11 cellular contexts compared by ENCODE assay signal in genomic region chr10:14555806-14556205, GRCh38.
DNase-seq lines count a peak whose midpoint lies in the region; ATAC-seq, FAIRE-seq and TF ChIP-seq lines count a peak whose summit lies in the region.
"Had no signal": no experiment of that assay in that cellular context is flagged by ENCODE, and none has a peak within 500 bp of the region (broad histone marks: within the 10 kb centered on the region; RNA-seq: fewer than 3 reads in every experiment).

No MANE protein-coding gene starts in this region.

- no peak for TF ChIP-seq RAD21 in GM12878 (IDR thresholded peaks at IDR 0.05; ENCODE audit: insufficient read depth, low read depth, low read length)

- H3K36me3 ChIP-seq in BLaER1 (peaks cover 44% of the 10 kb centered on the region), GM12878 (ENCODE audit: control insufficient read depth in 2 of 2, insufficient read depth in 2 of 2, low read length in 1 of 2) (peaks cover 11% of the 10 kb centered on the region in 2 experiments; a peak in 3 of 4 replicates), mucosa of stomach (ENCODE audit: control insufficient read depth, insufficient read depth, low read length) (no peaks in the 10 kb centered on the region)

- H3K4me3 ChIP-seq in BLaER1 (no peak overlapping the region), HL-60 (replicated peaks; ENCODE audit: insufficient read depth, low read length) (no peak overlapping the region), GM12878 (no peak overlapping the region), mucosa of stomach (ENCODE audit: low read length) (no peak overlapping the region)

- H3K27me3 ChIP-seq in BLaER1 (no peaks in the 10 kb centered on the region), HL-60 (ENCODE audit: insufficient read depth, poor library complexity, severe bottlenecking) (no peaks in the 10 kb centered on the region), GM12878 (replicated peaks in 1 of 2; ENCODE audit: control insufficient read depth in 2 of 2, insufficient read depth in 2 of 2, low read length in 1 of 2) (no peaks in the 10 kb centered on the region), mucosa of stomach (ENCODE audit: control insufficient read depth, insufficient read depth, low read length) (no peaks in the 10 kb centered on the region)

- RAD21 ChIA-PET in GM12878 (lab: Charles Lee; ENCODE audit: unreplicated experiment) = interaction anchor here (0.9 to 1.2 kb wide), 2 partner anchors 33 to 282 kb away, joined by 3 read pairs; partner anchors contain the start of genes HSPA14 and MSANTD7

- in situ Hi-C loops in GM12878 (cut with MboI) = no loop called here
- in situ Hi-C loops in GM13976 (cut with MboI; ENCODE audit: low sequenced_read_pairs, unreplicated experiment) = no loop called here

- no TSS peak for BruUV-seq in GM12878 (replicated peaks; lab: Mats Ljungman, UMichigan)

- no peak for FAIRE-seq in GM12878 (lab: Jason Lieb, UNC)

- peaks cover 77% of the 10 kb centered on the region for H3K4me1 ChIP-seq in BLaER1
- peaks cover 36% of the 10 kb centered on the region for H3K4me1 ChIP-seq in GM12878 (ENCODE audit: control insufficient read depth, insufficient read depth, low read length)
- H3K4me1 ChIP-seq in mucosa of stomach (ENCODE audit: control insufficient read depth, insufficient read depth, low read length) = peaks cover 79% of the 10 kb centered on the region

- TF ChIP-seq EP300 in GM12878 (IDR thresholded peaks at IDR 0.05; ENCODE audit: borderline replicate concordance in 1 of 2, control insufficient read depth in 1 of 2, low read depth in 2 of 2, low read length in 2 of 2) = no peak

- no peak for TF ChIP-seq POLR2A in GM12878 (IDR thresholded peaks at IDR 0.05; ENCODE audit: low read depth, low read length)

- H3K79me2 ChIP-seq in GM12878 (ENCODE audit: control insufficient read depth, insufficient read depth, low read length) = peaks cover 49% of the 10 kb centered on the region

- SMC1A ChIA-PET in GM12878 (lab: Charles Lee; ENCODE audit: uncharacterized antibody, unreplicated experiment) = interaction anchor here (0.8 to 3.8 kb wide), 5 partner anchors 10 to 185 kb away, joined by 3 to 14 read pairs (median 5); no protein-coding TSS in a partner anchor

- POLR2A ChIA-PET in GM12878 (lab: Charles Lee) = interaction anchor here (1.3 kb wide), 1 partner anchor 49 kb away, joined by 3 read pairs; no protein-coding TSS in a partner anchor

- H3K9me3 ChIP-seq in BLaER1 = no peaks in the 10 kb centered on the region
- H3K9me3 ChIP-seq in GM12878 (replicated peaks; ENCODE audit: control insufficient read depth, insufficient read depth, low read length) = no peaks in the 10 kb centered on the region
- H3K9me3 ChIP-seq in mucosa of stomach (ENCODE audit: control insufficient read depth, low read length) = no peaks in the 10 kb centered on the region

- DNase-seq in HL-60 (ENCODE audit: low read depth in 1 of 2, low spot score in 1 of 2) = no peak
- DNase-seq in GM12878 (ENCODE audit: low read depth, low spot score) = no peak
- no peak for DNase-seq in NK-92 (lab: John Stamatoyannopoulos, UW; ENCODE audit: unreplicated experiment)
- DNase-seq in GM13976 (ENCODE audit: low spot score) = no peak
- DNase-seq in cerebellum (ENCODE audit: low spot score) = no peak
- DNase-seq: activated CD4-positive, alpha-beta T cell treated with anti-CD3 and anti-CD28 coated beads for 1 hour; KG1; posterior cingulate gyrus had no signal

- CTCF ChIA-PET in GM12878 (lab: Yijun Ruan, JAX) = interaction anchor here (0.6 to 1.7 kb wide), 6 partner anchors 16 to 416 kb away, joined by 3 to 5 read pairs (median 4); no protein-coding TSS in a partner anchor

- H3K4me2 ChIP-seq in BLaER1 = peak overlapping the region; percentile 90
- peak overlapping the region; percentile 53 for H3K4me2 ChIP-seq in GM12878 (ENCODE audit: control insufficient read depth, insufficient read depth)

- no peak for TF ChIP-seq CTCF in HL-60 (IDR thresholded peaks at IDR 0.05; ENCODE audit: insufficient read depth, low read length)
- no peak for TF ChIP-seq CTCF in GM12878 (IDR thresholded peaks at IDR 0.05 in 2 of 3, conservative IDR thresholded peaks at IDR 0.05 in 1 of 3; ENCODE audit: control insufficient read depth in 2 of 3, extremely low read depth in 1 of 3, insufficient read depth in 1 of 3, low read depth in 3 of 3, low read length in 3 of 3)
- no peak for TF ChIP-seq CTCF in GM13976 (IDR thresholded peaks at IDR 0.05; ENCODE audit: borderline replicate concordance, control extremely low read depth, extremely low read depth, insufficient read depth, missing control alignments)

- H2AFZ ChIP-seq in GM12878 (ENCODE audit: control insufficient read depth, low read depth, low read length) = peak overlapping the region; percentile 24; the same call in 1 of the 2 replicates

- ATAC-seq in GM12878 (peak; percentile 7; the same call in 2 of the 3 replicates), GM19328 (IDR thresholded peaks at IDR 0.05; ENCODE audit: unreplicated experiment) (no peak)

- H4K20me1 ChIP-seq in BLaER1 (peaks cover 100% of the 10 kb centered on the region), GM12878 (ENCODE audit: control insufficient read depth, insufficient read depth) (no peaks in the 10 kb centered on the region)

- 37% methylated on average over 4 of the region's 4 CpGs for WGBS in GM12878 (ENCODE audit: insufficient coverage, insufficient replicate concordance, low lambda C conversion rate, missing lambda C conversion rate)

- H3K27ac ChIP-seq in BLaER1 (peak overlapping the region; percentile 70), HL-60 (replicated peaks) (peak overlapping the region; percentile 71), GM12878 (ENCODE audit: control insufficient read depth, insufficient read depth) (peak overlapping the region; percentile 46; the same call in 1 of the 2 replicates)

- H3K9ac ChIP-seq in BLaER1 (peak overlapping the region; percentile 66; the same call in 1 of the 2 replicates), GM12878 (ENCODE audit: control insufficient read depth, insufficient read depth, low read length) (no peak overlapping the region), mucosa of stomach (ENCODE audit: low read length) (peak overlapping the region; percentile 1)

- intact Hi-C loops in GM12878 (cut with micrococcal nuclease; ENCODE audit: unreplicated experiment) = loop anchor here (2.0 kb wide), 1 partner anchor 57 kb away; no protein-coding TSS in a partner anchor

TF ChIP-seq in GM12878, 131 proteins besides CTCF, POLR2A, EP300 and RAD21:
- TF ChIP-seq POU2F2 (IDR thresholded peaks at IDR 0.05; ENCODE audit: borderline replicate concordance, low read depth, low read length) (no peak), BHLHE40 (IDR thresholded peaks at IDR 0.05; ENCODE audit: borderline replicate concordance in 1 of 2, low read depth in 2 of 2, low read length in 1 of 2) (peak in 1 of 2 experiments; percentile 37; a peak in 1 of 4 replicates)
